ENCODE assay signal across 11 cellular contexts in the genomic region with DNA sequence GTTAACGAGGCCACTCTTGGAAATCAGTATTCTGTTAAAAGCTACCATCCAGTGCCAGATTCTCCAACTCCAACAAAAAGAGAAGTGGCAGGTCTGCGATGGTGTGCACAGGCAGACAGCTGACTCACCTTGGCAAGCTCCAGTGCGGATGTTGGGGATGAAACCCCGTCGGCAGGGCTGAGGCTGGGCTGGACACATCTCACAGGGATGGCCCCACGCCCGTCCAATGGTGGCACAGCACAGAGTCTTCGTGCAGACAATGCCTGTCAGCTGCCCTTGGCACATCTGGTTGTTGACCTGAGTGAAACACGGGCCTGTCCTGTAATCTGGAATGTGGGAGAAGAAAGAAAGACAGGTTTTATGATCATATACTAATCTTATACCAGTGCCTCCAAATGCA.
"Had no signal": no experiment of that assay in that cellular context is flagged by ENCODE, and none has a peak within 500 bp of the region (broad histone marks: within the 10 kb centered on the region; RNA-seq: fewer than 3 reads in every experiment).

No MANE protein-coding gene starts in this region.

- H3K4me3 ChIP-seq: esophagus muscularis mucosa, pancreas, sigmoid colon had no signal

- H3K27ac ChIP-seq: esophagus muscularis mucosa, pancreas, sigmoid colon had no signal

- DNase-seq: activated naive CD4-positive, alpha-beta T cell treated with Interleukin-2 at 50 U/mL for 16 hours; aorta; foreskin melanocyte; mammary epithelial cell; sigmoid colon; stimulated activated CD4-positive, alpha-beta T cell treated with anti-CD3 and anti-CD28 coated beads, Interleukin-12 subunit alpha, Interleukin-12 subunit beta, amount 100 ng/mL, for 4 hours; stimulated activated CD4-positive, alpha-beta T cell treated with anti-CD3 and anti-CD28 coated beads, Interleukin-2, amount 100 ng/mL, for 24 hours had no signal

- H3K9me3 ChIP-seq: esophagus muscularis mucosa, pancreas, sigmoid colon had no signal

- H3K4me3 Mint-ChIP-seq: T-helper 2 cell treated with Interferon-gamma antibody and Interleukin-4, amounts not matched to agents 5 μg/mL and 100 μg/mL, for 36 hours had no signal

- H3K27me3 ChIP-seq: esophagus muscularis mucosa, pancreas, sigmoid colon had no signal

- ATAC-seq: activated CD4-positive, CD25-positive, alpha-beta regulatory T cell treated with anti-CD3 and anti-CD28 coated beads, Interleukin-2, amount 50 U/mL, for 24 hours; pancreas had no signal

- H3K27ac Mint-ChIP-seq: T-helper 2 cell treated with Interferon-gamma antibody and Interleukin-4, amounts not matched to agents 5 μg/mL and 100 μg/mL, for 36 hours had no signal

- H3K9me3 Mint-ChIP-seq: T-helper 2 cell treated with Interferon-gamma antibody and Interleukin-4, amounts not matched to agents 5 μg/mL and 100 μg/mL, for 36 hours had no signal

- H3K4me1 ChIP-seq: pancreas, sigmoid colon had no signal

- H3K36me3 ChIP-seq: esophagus muscularis mucosa, pancreas, sigmoid colon had no signal
